19 cellular contexts compared by ENCODE assay signal in the genomic region with DNA sequence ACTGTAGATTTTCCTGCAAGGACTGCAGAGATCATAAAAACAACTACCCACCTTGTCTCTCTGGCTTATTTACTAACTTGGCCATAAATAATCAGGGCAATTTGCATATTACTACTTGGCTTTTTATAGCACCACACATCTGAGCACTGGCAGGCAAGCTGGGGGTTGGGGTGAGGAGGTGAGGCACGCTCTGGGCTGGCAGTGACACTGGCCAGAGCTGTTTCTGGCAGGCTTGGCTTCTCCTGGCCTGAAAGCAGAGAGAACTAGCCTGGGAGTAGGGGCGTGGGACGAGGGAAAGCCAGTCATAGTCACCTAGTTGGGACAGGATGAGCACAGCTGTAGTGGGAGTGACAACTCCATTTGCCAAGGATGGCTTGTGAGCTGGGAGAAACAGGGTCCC.
"Had no signal": no experiment of that assay in that cellular context is flagged by ENCODE, and none has a peak within 500 bp of the region (broad histone marks: within the 10 kb centered on the region; RNA-seq: fewer than 3 reads in every experiment).

No MANE protein-coding gene starts in this region.

- H3K27me3 ChIP-seq: brain microvascular endothelial cell had no signal

- H3K36me3 ChIP-seq: brain microvascular endothelial cell, neutrophil had no signal

- H3K4me3 ChIP-seq: mucosa of descending colon had no signal

- H3K9me3 ChIP-seq: mucosa of descending colon, neutrophil had no signal

- H3K36me3 Mint-ChIP-seq: activated naive CD8-positive, alpha-beta T cell treated with anti-CD3 and anti-CD28 coated beads for 36 hours; naive thymus-derived CD8-positive, alpha-beta T cell; T-cell had no signal

- H3K27ac ChIP-seq: brain microvascular endothelial cell, neutrophil had no signal

- H3K4me1 Mint-ChIP-seq: activated CD4-positive, alpha-beta T cell treated with anti-CD3 and anti-CD28 coated beads, Interleukin-2, amount 10 ng/mL, durations not matched to agents 7 days and 5 days; activated naive CD8-positive, alpha-beta T cell treated with anti-CD3 and anti-CD28 coated beads for 36 hours; T-cell had no signal

- H3K27me3 Mint-ChIP-seq: activated CD4-positive, alpha-beta T cell treated with anti-CD3 and anti-CD28 coated beads, Interleukin-2, amount 10 ng/mL, durations not matched to agents 7 days and 5 days had no signal

- DNase-seq: activated CD4-positive, alpha-beta T cell treated with anti-CD3 and anti-CD28 coated beads, Interleukin-2, amount 10 ng/mL, durations not matched to agents 7 days and 5 days; activated CD8-positive, alpha-beta memory T cell treated with anti-CD3 and anti-CD28 coated beads, Interleukin-2, amount 50 U/mL, for 48 hours; activated gamma-delta T cell treated with Interleukin-2 at 50 U/mL for 16 hours; activated naive CD8-positive, alpha-beta T cell treated with anti-CD3 and anti-CD28 coated beads for 36 hours; activated T-cell treated with anti-CD3 and anti-CD28 coated beads, Interleukin-2, amount 50 U/mL, for 72 hours; brain microvascular endothelial cell; cerebellar nuclear complex; effector memory CD4-positive, alpha-beta T cell; foreskin melanocyte; mucosa of descending colon; naive thymus-derived CD8-positive, alpha-beta T cell; stimulated activated CD4-positive, alpha-beta T cell treated with anti-CD3 and anti-CD28 coated beads, Interleukin-4, amount 100 ng/mL, for 24 hours; stimulated activated CD8-positive, alpha-beta memory T cell treated with anti-CD3 and anti-CD28 coated beads, Interleukin-4, amount 100 ng/mL, for 48 hours; stimulated activated naive CD4-positive, alpha-beta T cell treated with Interleukin-2 at 50 U/mL for 16 hours; T-cell; T-helper 9 cell; trophoblast cell had no signal

- H3K9me3 Mint-ChIP-seq: activated CD4-positive, alpha-beta T cell treated with anti-CD3 and anti-CD28 coated beads, Interleukin-2, amount 10 ng/mL, durations not matched to agents 7 days and 5 days; activated naive CD8-positive, alpha-beta T cell treated with anti-CD3 and anti-CD28 coated beads for 36 hours; activated T-cell treated with anti-CD3 and anti-CD28 coated beads, Interleukin-2, amount 50 U/mL, for 72 hours; dendritic cell treated with granulocyte-macrophage colony-stimulating factor and Interleukin-4, amounts not matched to agents 40 ng/mL and 50 ng/mL, for 4 days had no signal

- H3K27ac Mint-ChIP-seq: activated CD4-positive, alpha-beta T cell treated with anti-CD3 and anti-CD28 coated beads, Interleukin-2, amount 10 ng/mL, durations not matched to agents 7 days and 5 days; activated naive CD8-positive, alpha-beta T cell treated with anti-CD3 and anti-CD28 coated beads for 36 hours; activated T-cell treated with anti-CD3 and anti-CD28 coated beads, Interleukin-2, amount 50 U/mL, for 72 hours; dendritic cell treated with granulocyte-macrophage colony-stimulating factor and Interleukin-4, amounts not matched to agents 40 ng/mL and 50 ng/mL, for 4 days; naive thymus-derived CD8-positive, alpha-beta T cell; T-cell had no signal

- H3K4me3 Mint-ChIP-seq: activated CD4-positive, alpha-beta T cell treated with anti-CD3 and anti-CD28 coated beads, Interleukin-2, amount 10 ng/mL, durations not matched to agents 7 days and 5 days; activated naive CD8-positive, alpha-beta T cell treated with anti-CD3 and anti-CD28 coated beads for 36 hours; activated T-cell treated with anti-CD3 and anti-CD28 coated beads, Interleukin-2, amount 50 U/mL, for 72 hours; dendritic cell treated with granulocyte-macrophage colony-stimulating factor and Interleukin-4, amounts not matched to agents 40 ng/mL and 50 ng/mL, for 4 days; naive thymus-derived CD8-positive, alpha-beta T cell; T-cell had no signal
